Comparison of ENCODE assay signal across 8 cellular contexts in genomic region chr1:151156515-151156819, GRCh38. TPM values are rescaled to one million over a fixed set of nuclear protein-coding genes. Genes with fewer than 3 reads are reported as not detected.
DNase-seq lines count a peak whose midpoint lies in the region; ATAC-seq and TF ChIP-seq lines count a peak whose summit lies in the region.

Gene TNFAIP8L2 (plus strand): TSS chr1:151156649. CDS start chr1:151158698, 2,049 bp downstream.

- intact Hi-C loops in natural killer cell (cut with micrococcal nuclease): loop anchor here (1.0 to 5.0 kb wide), 4 partner anchors 57 to 594 kb away; no protein-coding TSS in a partner anchor

- H3K36me3 Mint-ChIP-seq in T-helper 2 cell treated with Interferon-gamma antibody and Interleukin-4, amounts not matched to agents 5 μg/mL and 100 μg/mL, for 36 hours (ENCODE audit: low read depth): peaks cover 37% of the 10 kb centered on the region
- H3K36me3 Mint-ChIP-seq in natural killer cell (no peaks in the 10 kb centered on the region), type B pancreatic cell (peaks cover 9% of the 10 kb centered on the region), HFFc6 (ENCODE audit: low read depth) (no peaks in the 10 kb centered on the region)

- peak within 1 kb of the TSS; percentile 98 for H3K4me3 Mint-ChIP-seq in T-helper 2 cell treated with Interferon-gamma antibody and Interleukin-4, amounts not matched to agents 5 μg/mL and 100 μg/mL, for 36 hours
- H3K4me3 Mint-ChIP-seq in natural killer cell (peak within 1 kb of the TSS; percentile 96), type B pancreatic cell (no peak within 1 kb of the TSS), HFFc6 (no peak within 1 kb of the TSS)

- H3K9me3 Mint-ChIP-seq in T-helper 2 cell treated with Interferon-gamma antibody and Interleukin-4, amounts not matched to agents 5 μg/mL and 100 μg/mL, for 36 hours: no peaks in the 10 kb centered on the region
- H3K9me3 Mint-ChIP-seq in natural killer cell (no peaks in the 10 kb centered on the region), type B pancreatic cell (no peaks in the 10 kb centered on the region), HFFc6 (no peaks in the 10 kb centered on the region)

- H3K27ac ChIP-seq in adipose tissue (ENCODE audit: low read depth, low read length): peak within 1 kb of the TSS; percentile 60

- peak within 1 kb of the TSS; percentile 95 for H3K27ac Mint-ChIP-seq in T-helper 2 cell treated with Interferon-gamma antibody and Interleukin-4, amounts not matched to agents 5 μg/mL and 100 μg/mL, for 36 hours
- H3K27ac Mint-ChIP-seq in natural killer cell: peak within 1 kb of the TSS; percentile 89 to 96
- H3K27ac Mint-ChIP-seq in type B pancreatic cell: peak within 1 kb of the TSS; percentile 67
- no peak within 1 kb of the TSS for H3K27ac Mint-ChIP-seq in HFFc6

- peak; percentile 41 for ATAC-seq in GM18861 (IDR thresholded peaks at IDR 0.05; ENCODE audit: unreplicated experiment)
- peak; percentile 72 for ATAC-seq in HG03025 (IDR thresholded peaks at IDR 0.05; ENCODE audit: low FRiP score, unreplicated experiment)
- ATAC-seq in natural killer cell: peak; percentile 83 to 91 (median 89)

- peaks cover 36% of the 10 kb centered on the region for H3K4me1 Mint-ChIP-seq in T-helper 2 cell treated with Interferon-gamma antibody and Interleukin-4, amounts not matched to agents 5 μg/mL and 100 μg/mL, for 36 hours (ENCODE audit: low read depth)
- H3K4me1 Mint-ChIP-seq in natural killer cell (peaks cover 39 to 47% of the 10 kb centered on the region in 2 donors), type B pancreatic cell (ENCODE audit: unreplicated experiment) (no peaks in the 10 kb centered on the region), HFFc6 (ENCODE audit: low read depth) (no peaks in the 10 kb centered on the region)

- H3K27me3 Mint-ChIP-seq in T-helper 2 cell treated with Interferon-gamma antibody and Interleukin-4, amounts not matched to agents 5 μg/mL and 100 μg/mL, for 36 hours (ENCODE audit: low read depth): no peaks in the 10 kb centered on the region
- no peaks in the 10 kb centered on the region for H3K27me3 Mint-ChIP-seq in natural killer cell (ENCODE audit: low read depth in 2 of 2)
- no peaks in the 10 kb centered on the region for H3K27me3 Mint-ChIP-seq in type B pancreatic cell
- H3K27me3 Mint-ChIP-seq in HFFc6 (ENCODE audit: insufficient read depth): no peaks in the 10 kb centered on the region

- peak; percentile 79 for DNase-seq in T-helper 2 cell treated with Interferon-gamma antibody and Interleukin-4, amounts not matched to agents 5 μg/mL and 100 μg/mL, for 36 hours (ENCODE audit: low spot score)
- peak; percentile 58 for DNase-seq in natural killer cell
- DNase-seq in type B pancreatic cell (ENCODE audit: extremely low spot score, unreplicated experiment): no peak
- no peak for DNase-seq in HFFc6
- no peak for DNase-seq in NCI-H146 (lab: John Stamatoyannopoulos, UW)

- TF ChIP-seq CTCF in natural killer cell (IDR thresholded peaks at IDR 0.05) (no peak), type B pancreatic cell (conservative IDR thresholded peaks at IDR 0.05) (no peak), HFFc6 (IDR thresholded peaks at IDR 0.05) (no peak)

- 37 to 68% (median 40%) methylated on average over 4 of the region's 4 CpGs for WGBS in adipose tissue, 3 donors

RNA-seq across cellular contexts. Expression of gene TNFAIP8L2, which starts in this region (rescaled TPM):
- polyA plus RNA-seq in adipose tissue: 10 to 100 TPM in 1 of 3 donors, 1 to 10 TPM in 2; 1.4 to 20.4 (median 5.8) TPM
- total RNA-seq in natural killer cell: 10 to 100 TPM in 1 of 3 donors, 1 to 10 TPM in 2; 4.8 to 14.5 (median 5.7) TPM
- not detected in 2 replicates for total RNA-seq in type B pancreatic cell (ENCODE audit: low replicate concordance)
- total RNA-seq in HFFc6 (2021; fragmentation: NEBNext Ultra II Directional; extraction: Animal tissue kit (Norgen Biotek cat#: 25700)): not detected

Comparison
In these comparisons a context has a peak if more than half of its experiments do, and no peak if none do; other contexts are left out.
1. DNase-seq: peak in T-helper 2 cell treated with Interferon-gamma antibody and Interleukin-4, amounts not matched to agents 5 μg/mL and 100 μg/mL, for 36 hours (single experiment) and natural killer cell (single experiment); none in type B pancreatic cell (single experiment), HFFc6 (single experiment) and NCI-H146 (single experiment).
2. H3K4me3 Mint-ChIP-seq: peak in T-helper 2 cell treated with Interferon-gamma antibody and Interleukin-4, amounts not matched to agents 5 μg/mL and 100 μg/mL, for 36 hours (single experiment) and natural killer cell (single experiment); none in type B pancreatic cell (single experiment) and HFFc6 (single experiment).
3. Peak in every context shown above with its lines, with median percentiles within 50 percentile points of each other: ATAC-seq.